Comparison of ENCODE assay signal across 14 cellular contexts in genomic region chr12:97968641-97969171, GRCh38.
"Had no signal": no experiment of that assay in that cellular context is flagged by ENCODE, and none has a peak within 500 bp of the region (broad histone marks: within the 10 kb centered on the region; RNA-seq: fewer than 3 reads in every experiment).

No MANE protein-coding gene starts in this region.

- ATAC-seq: activated naive CD4-positive, alpha-beta T cell treated with anti-CD3 and anti-CD28 coated beads, Interleukin-2, amount 50 U/mL, for 72 hours; left ventricle myocardium superior; naive thymus-derived CD8-positive, alpha-beta T cell had no signal

- H3K27ac ChIP-seq: colonic mucosa, esophagus muscularis mucosa, vagina had no signal

- DNase-seq: activated CD4-positive, CD25-positive, alpha-beta regulatory T cell treated with anti-CD3 and anti-CD28 coated beads, Interleukin-2, amount 50 U/mL, for 72 hours; activated gamma-delta T cell; colonic mucosa; hypothalamus; kidney glomerular epithelial cell; left ventricle myocardium superior; naive thymus-derived CD8-positive, alpha-beta T cell; posterior cingulate gyrus; T-helper 9 cell had no signal

- H3K9me3 Mint-ChIP-seq: activated naive CD4-positive, alpha-beta T cell treated with anti-CD3 and anti-CD28 coated beads, Interleukin-2, amount 50 U/mL, for 72 hours; memory B cell; naive thymus-derived CD8-positive, alpha-beta T cell; stimulated activated memory B cell treated with anti-CD40 and anti-IgM and Interleukin-4, amounts not matched to agents 10 μg/mL and 1 μg/mL and 100 μg/mL, for 72 hours had no signal

- H3K36me3 Mint-ChIP-seq: activated naive CD4-positive, alpha-beta T cell treated with anti-CD3 and anti-CD28 coated beads, Interleukin-2, amount 50 U/mL, for 72 hours; memory B cell; naive thymus-derived CD8-positive, alpha-beta T cell; stimulated activated memory B cell treated with anti-CD40 and anti-IgM and Interleukin-4, amounts not matched to agents 10 μg/mL and 1 μg/mL and 100 μg/mL, for 72 hours had no signal

- H3K4me3 ChIP-seq: colonic mucosa, esophagus muscularis mucosa, vagina had no signal

- H3K4me1 ChIP-seq: colonic mucosa, vagina had no signal

- H3K4me3 Mint-ChIP-seq: memory B cell; naive thymus-derived CD8-positive, alpha-beta T cell; stimulated activated memory B cell treated with anti-CD40 and anti-IgM and Interleukin-4, amounts not matched to agents 10 μg/mL and 1 μg/mL and 100 μg/mL, for 72 hours had no signal

- H3K9me3 ChIP-seq: colonic mucosa, vagina had no signal

- H3K27me3 Mint-ChIP-seq: stimulated activated memory B cell treated with anti-CD40 and anti-IgM and Interleukin-4, amounts not matched to agents 10 μg/mL and 1 μg/mL and 100 μg/mL, for 72 hours had no signal

- H3K4me1 Mint-ChIP-seq: memory B cell; naive thymus-derived CD8-positive, alpha-beta T cell; stimulated activated memory B cell treated with anti-CD40 and anti-IgM and Interleukin-4, amounts not matched to agents 10 μg/mL and 1 μg/mL and 100 μg/mL, for 72 hours had no signal

- H3K27me3 ChIP-seq: colonic mucosa, esophagus muscularis mucosa, vagina had no signal

- H3K27ac Mint-ChIP-seq: activated naive CD4-positive, alpha-beta T cell treated with anti-CD3 and anti-CD28 coated beads, Interleukin-2, amount 50 U/mL, for 72 hours; memory B cell; naive thymus-derived CD8-positive, alpha-beta T cell; stimulated activated memory B cell treated with anti-CD40 and anti-IgM and Interleukin-4, amounts not matched to agents 10 μg/mL and 1 μg/mL and 100 μg/mL, for 72 hours had no signal

- H3K36me3 ChIP-seq: colonic mucosa, esophagus muscularis mucosa, vagina had no signal
